9 cellular contexts compared by ENCODE assay signal in the genomic region with DNA sequence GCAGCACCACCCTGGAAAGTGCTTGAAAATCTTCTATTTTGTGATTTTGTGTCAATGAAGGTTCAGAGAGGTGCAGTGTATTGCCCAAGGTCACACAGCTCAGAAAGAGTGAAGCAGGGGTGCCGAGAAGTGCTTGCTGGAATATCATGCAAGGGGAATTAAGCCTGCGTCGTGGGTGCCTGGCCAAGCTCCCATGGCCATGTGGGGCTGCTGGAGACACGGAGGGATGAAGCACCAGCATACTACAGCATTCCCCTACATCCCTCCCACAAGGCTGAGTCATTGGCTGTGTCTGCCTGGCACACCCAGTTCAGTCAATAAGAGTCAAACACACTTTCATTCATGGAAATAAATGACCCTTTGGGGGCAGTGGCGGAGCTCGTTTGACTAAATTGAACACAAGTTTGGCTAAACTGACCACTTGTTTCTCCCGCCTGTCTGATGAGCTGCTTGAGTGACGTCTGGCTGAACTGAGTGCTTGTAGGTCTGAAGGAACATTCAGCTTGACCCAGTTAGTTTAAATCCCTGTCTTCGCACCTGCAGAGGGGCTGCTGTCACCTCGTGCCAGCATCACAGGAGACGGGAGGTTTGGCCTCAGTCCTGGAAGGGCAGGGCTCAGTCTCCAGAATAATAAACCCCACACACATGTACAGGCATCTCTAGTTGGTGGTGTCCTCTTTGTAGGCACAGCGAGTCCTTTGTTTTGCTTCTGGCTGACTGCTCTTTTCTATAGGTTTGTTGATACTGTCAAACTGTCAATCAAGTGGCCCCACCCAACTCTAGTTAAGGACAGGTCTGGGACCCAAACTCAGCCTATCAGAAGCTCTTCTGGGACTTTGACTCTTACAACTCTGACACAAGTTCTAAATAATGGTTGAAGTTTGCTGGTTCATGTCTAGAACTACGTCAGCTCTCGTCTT. TPM values are rescaled to one million over a fixed set of nuclear protein-coding genes. Genes with fewer than 3 reads are reported as not detected.
DNase-seq lines count a peak whose midpoint lies in the region; ATAC-seq and TF ChIP-seq lines count a peak whose summit lies in the region.
"Had no signal": no experiment of that assay in that cellular context is flagged by ENCODE, and none has a peak within 500 bp of the region (broad histone marks: within the 10 kb centered on the region; RNA-seq: fewer than 3 reads in every experiment).

No MANE protein-coding gene starts in this region.

- no peaks in the 10 kb centered on the region for H3K36me3 Mint-ChIP-seq in progenitor cell of endocrine pancreas (ENCODE audit: insufficient read depth)

- no peaks in the 10 kb centered on the region for H3K27me3 ChIP-seq in Peyer's patch

- H3K9me3 ChIP-seq in Peyer's patch, result no peaks in the 10 kb centered on the region

- H3K27me3 Mint-ChIP-seq in progenitor cell of endocrine pancreas, result peaks cover 9% of the 10 kb centered on the region

- DNase-seq in GM04503 (ENCODE audit: low read depth) (peak; percentile 62), Peyer's patch (peak in 2 of 3 donors; percentile 51 to 67), fibroblast of pulmonary artery (ENCODE audit: low read depth) (peak; percentile 86), progenitor cell of endocrine pancreas (ENCODE audit: low spot score, unreplicated experiment) (peak; percentile 18), SHP77 treated with DMSO at 0.1 percent for 48 hours (lab: John Stamatoyannopoulos, UW) (no peak), NCI-H2107 (lab: John Stamatoyannopoulos, UW) (no peak), NCI-H2081 (lab: John Stamatoyannopoulos, UW) (no peak)
- DNase-seq: activated effector memory CD4-positive, alpha-beta T cell treated with anti-CD3 and anti-CD28 coated beads, Interleukin-2, amount 50 U/mL, for 16 hours had no signal

- peaks cover 7% of the 10 kb centered on the region for H3K4me1 Mint-ChIP-seq in progenitor cell of endocrine pancreas (ENCODE audit: low read depth)

- peaks cover 0 to 10% (median 0%) of the 10 kb centered on the region in 4 donors for H3K4me1 ChIP-seq in Peyer's patch

- no peak for ATAC-seq in HG03457 (IDR thresholded peaks at IDR 0.05; ENCODE audit: unreplicated experiment)

- H3K27ac Mint-ChIP-seq in progenitor cell of endocrine pancreas, result no peak overlapping the region

- TF ChIP-seq CTCF in Peyer's patch (IDR thresholded peaks at IDR 0.05) (no peak), fibroblast of pulmonary artery (IDR thresholded peaks at IDR 0.05; ENCODE audit: low read length, missing control alignments) (peak; percentile 12), progenitor cell of endocrine pancreas (IDR thresholded peaks at IDR 0.05; ENCODE audit: unreplicated experiment) (no peak)

- no peak overlapping the region for H3K4me3 Mint-ChIP-seq in progenitor cell of endocrine pancreas (ENCODE audit: low read depth)

- no peaks in the 10 kb centered on the region for H3K9me3 Mint-ChIP-seq in progenitor cell of endocrine pancreas (ENCODE audit: low read depth)

- H3K4me3 ChIP-seq in Peyer's patch, result no peak overlapping the region
- no peak overlapping the region for H3K4me3 ChIP-seq in fibroblast of pulmonary artery (replicated peaks; ENCODE audit: low read depth, low read length)

- no peak for TF ChIP-seq POLR2A in Peyer's patch (IDR thresholded peaks at IDR 0.05)

- H3K36me3 ChIP-seq in Peyer's patch, result no peaks in the 10 kb centered on the region

- no peak overlapping the region for H3K27ac ChIP-seq in Peyer's patch

RNA-seq across cellular contexts. Expression of a gene that starts 8.4 kb away (rescaled TPM):
- total RNA-seq in Peyer's patch (100 to 1,000 TPM in 3 of 4 donors, 10 to 100 TPM in 1; 31.4 to 216 (median 145) TPM), progenitor cell of endocrine pancreas (0.72 and 1.3 TPM in 2 replicates)

Comparison
In these comparisons a context has a peak if more than half of its experiments do, and no peak if none do; other contexts are left out.
1. DNase-seq: peak in GM04503 (single experiment), Peyer's patch (2 of 3), fibroblast of pulmonary artery (single experiment) and progenitor cell of endocrine pancreas (single experiment); none in SHP77 treated with DMSO at 0.1 percent for 48 hours (single experiment), NCI-H2107 (single experiment) and NCI-H2081 (0 of 2).
2. RNA of a gene that starts 8.4 kb away (total RNA-seq): 31.4 to 216 TPM in Peyer's patch; 0.72 to 1.3 TPM in progenitor cell of endocrine pancreas; every median in the first group is over 10 times any median in the second.